In the genomic region with DNA sequence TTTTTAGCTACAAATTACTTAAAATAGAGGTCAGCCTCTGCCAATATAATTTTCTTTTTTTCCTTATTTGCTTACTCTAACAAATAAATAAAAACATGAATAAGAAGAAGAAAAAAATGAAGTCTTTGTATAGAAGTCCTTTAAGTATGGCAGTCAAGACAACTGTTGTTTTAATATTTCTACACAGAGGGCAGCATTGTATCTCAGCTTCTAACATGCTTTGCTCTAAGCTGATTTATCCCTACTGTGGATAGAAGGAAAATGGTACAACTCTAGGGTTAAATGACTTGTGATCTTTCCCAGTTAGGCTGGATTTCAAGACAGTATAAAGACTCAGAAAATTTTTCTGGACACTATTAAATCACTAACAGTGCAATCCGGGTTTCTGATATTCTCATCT, we compare ENCODE assay signal across 1 cellular context.
TF ChIP-seq lines count a peak whose summit lies in the region.

No MANE protein-coding gene starts in this region.

TF ChIP-seq in H1, 55 proteins besides CTCF, POLR2A, EP300 and RAD21 (continued from another document):
- TF ChIP-seq RNF2 (IDR thresholded peaks at IDR 0.05; ENCODE audit: borderline replicate concordance, low read depth, low read length, missing control alignments, poor library complexity, severe bottlenecking): no peak
- no peak for TF ChIP-seq GABPA (IDR thresholded peaks at IDR 0.05; ENCODE audit: borderline replicate concordance, insufficient read depth, low read length)
- TF ChIP-seq TAF1 (IDR thresholded peaks at IDR 0.05; ENCODE audit: low read depth, low read length): no peak
- no peak for TF ChIP-seq KDM1A (IDR thresholded peaks at IDR 0.05; ENCODE audit: borderline replicate concordance, low read length)
- no peak for TF ChIP-seq SP2 (IDR thresholded peaks at IDR 0.05; ENCODE audit: low read length)
